ENCODE assay signal across 18 cellular contexts in genomic region chr12:38389581-38389980, GRCh38.
DNase-seq lines count a peak whose midpoint lies in the region; ATAC-seq and TF ChIP-seq lines count a peak whose summit lies in the region.
"Had no signal": no experiment of that assay in that cellular context is flagged by ENCODE, and none has a peak within 500 bp of the region (broad histone marks: within the 10 kb centered on the region; RNA-seq: fewer than 3 reads in every experiment).

No MANE protein-coding gene starts in this region.

- peak; percentile 24 for ATAC-seq in PC-3
- ATAC-seq in HG03108 (IDR thresholded peaks at IDR 0.05; ENCODE audit: unreplicated experiment) = no peak
- no peak for ATAC-seq in HG03442 (IDR thresholded peaks at IDR 0.05; ENCODE audit: unreplicated experiment)
- ATAC-seq: CD8-positive, alpha-beta T cell had no signal

- H3K27me3 ChIP-seq in PC-3 (ENCODE audit: low read length) = no peaks in the 10 kb centered on the region
- H3K27me3 ChIP-seq: BE2C, BLaER1 had no signal

- no peak overlapping the region for H2AFZ ChIP-seq in PC-3 (ENCODE audit: low read length)

- peak overlapping the region; percentile 61 for H3K27ac ChIP-seq in PC-3 (ENCODE audit: low read length)
- H3K27ac ChIP-seq: BLaER1 had no signal

- CTCF ChIA-PET in PC-3 (lab: Charles Lee) = no interaction called here

- POLR2A ChIA-PET in PC-3 (lab: Charles Lee; ENCODE audit: unreplicated experiment) = interaction anchor here (0.6 kb wide), 1 partner anchor 492 kb away, joined by 4 read pairs; no protein-coding TSS in a partner anchor

- H3F3A ChIP-seq in PC-3 (ENCODE audit: low read length, unreplicated experiment) = no peaks in the 10 kb centered on the region

- no peaks in the 10 kb centered on the region for H3K79me2 ChIP-seq in PC-3 (ENCODE audit: low read length)

- peak; percentile 68 for DNase-seq in DMS53 (lab: John Stamatoyannopoulos, UW)
- peak; percentile 58 for DNase-seq in DMS53 treated with DMSO at 0.1 percent for 48 hours (lab: John Stamatoyannopoulos, UW; ENCODE audit: unreplicated experiment)
- peak; percentile 71 for DNase-seq in PC-3
- peak; percentile 13 for DNase-seq in epithelial cell of esophagus (ENCODE audit: low read depth)
- DNase-seq in NCI-H510A (lab: John Stamatoyannopoulos, UW) = no peak
- DNase-seq: 8988T; ACHN; BE2C; C1 segment of cervical spinal cord; Caco-2; Calu3; CD4-positive, CD25-positive, alpha-beta regulatory T cell; CD8-positive, alpha-beta T cell; DMS79 treated with DMSO at 0.1 percent for 48 hours; GF-D8 had no signal

- no peak overlapping the region for H3K4me3 ChIP-seq in PC-3 (ENCODE audit: low read length)
- no peak overlapping the region for H3K4me3 ChIP-seq in epithelial cell of esophagus (ENCODE audit: low read length)
- H3K4me3 ChIP-seq: BLaER1 had no signal

- TF ChIP-seq CTCF in PC-3 (conservative IDR thresholded peaks at IDR 0.05; ENCODE audit: low read depth, low read length) = no peak
- no peak for TF ChIP-seq CTCF in epithelial cell of esophagus (IDR thresholded peaks at IDR 0.05; ENCODE audit: insufficient read depth, low read depth, low read length, missing control alignments)

- H3K9ac ChIP-seq in PC-3 (ENCODE audit: low read length) = peak overlapping the region; percentile 30; the same call in 1 of the 2 replicates
- H3K9ac ChIP-seq: BLaER1 had no signal

- H3K4me1 ChIP-seq in PC-3 (ENCODE audit: insufficient read depth, low read length) = peaks cover 74% of the 10 kb centered on the region
- H3K4me1 ChIP-seq: BE2C, BLaER1, Caco-2 had no signal

- H3K36me3 ChIP-seq in PC-3 (ENCODE audit: low read depth, low read length) = no peaks in the 10 kb centered on the region
- H3K36me3 ChIP-seq: BE2C, BLaER1 had no signal

- no TSS peak for BruUV-seq in PC-3 (replicated peaks; lab: Mats Ljungman, UMichigan)

- no peaks in the 10 kb centered on the region for H3K9me3 ChIP-seq in PC-3 (ENCODE audit: low read length)
- H3K9me3 ChIP-seq: BE2C, Caco-2 had no signal

- H4K20me1 ChIP-seq in PC-3 (ENCODE audit: low read length) = no peaks in the 10 kb centered on the region
- H4K20me1 ChIP-seq: BLaER1 had no signal

- no peaks in the 10 kb centered on the region for H3K9me2 ChIP-seq in PC-3 (replicated peaks; ENCODE audit: low read length)

- peak overlapping the region; percentile 45 for H3K4me2 ChIP-seq in PC-3 (ENCODE audit: low read length)
- H3K4me2 ChIP-seq: BLaER1 had no signal

- intact Hi-C loops in PC-3 (cut with micrococcal nuclease) = loop anchor here (1.0 to 10.0 kb wide), 4 partner anchors 56 to 335 kb away; no protein-coding TSS in a partner anchor
